1 cellular context compared by ENCODE assay signal in genomic region chr10:43667317-43667731, GRCh38.
TF ChIP-seq lines count a peak whose summit lies in the region.

No MANE protein-coding gene starts in this region.

TF ChIP-seq in HCT116, 20 proteins besides CTCF, POLR2A, EP300 and RAD21 (continued from another document):
- TF ChIP-seq SIN3A (IDR thresholded peaks at IDR 0.05; ENCODE audit: low read depth) (no peak), ZFX (IDR thresholded peaks at IDR 0.05) (no peak), MAX (IDR thresholded peaks at IDR 0.05) (no peak), YY1 (IDR thresholded peaks at IDR 0.05; ENCODE audit: extremely low read depth, insufficient replicate concordance, low read depth, low read length) (no peak), POLR2AphosphoS5 (IDR thresholded peaks at IDR 0.05; ENCODE audit: low read depth, low read length) (no peak), ZNF274 (IDR thresholded peaks at IDR 0.05; ENCODE audit: low read depth, low read length) (no peak)
